In genomic region chr20:32277361-32278198, GRCh38 we compare ENCODE assay signal across 8 cellular contexts. TPM values are rescaled to one million over a fixed set of nuclear protein-coding genes. Genes with fewer than 3 reads are reported as not detected.
DNase-seq lines count a peak whose midpoint lies in the region; ATAC-seq and TF ChIP-seq lines count a peak whose summit lies in the region.

TSS of gene KIF3B (plus strand) at chr20:32277651. CDS start at chr20:32309778, 32,127 bp downstream.

- no peaks in the 10 kb centered on the region for H3F3A ChIP-seq in PC-3 (ENCODE audit: low read length, unreplicated experiment)

- H3K9ac ChIP-seq in PC-3 (ENCODE audit: low read length), result peak within 1 kb of the TSS; percentile 81

- 0 out of 2 replicates have a peak, but pooled peaks cover 5% of the 10 kb centered on the region for H3K36me3 ChIP-seq in PC-3 (ENCODE audit: low read depth, low read length)

- peaks cover 29% of the 10 kb centered on the region for H3K79me2 ChIP-seq in PC-3 (ENCODE audit: low read length)

- in situ Hi-C loops in Caki2 (cut with HindIII; ENCODE audit: low pct_unique_long_range_greater_than_20kb, low sequenced_read_pairs), result no loop called here

- CTCF ChIA-PET in PC-3 (lab: Charles Lee), result no interaction called here

- no peak within 1 kb of the TSS for H3K27ac ChIP-seq in PC-3 (ENCODE audit: low read length)
- no peak within 1 kb of the TSS for H3K27ac ChIP-seq in epithelial cell of prostate

- TF ChIP-seq CTCF in PC-3 (conservative IDR thresholded peaks at IDR 0.05; ENCODE audit: low read depth, low read length), result no peak

- H3K4me1 ChIP-seq in PC-3 (ENCODE audit: insufficient read depth, low read length) (peaks cover 9% of the 10 kb centered on the region), mononuclear cell (ENCODE audit: insufficient read depth, low read length) (peaks cover 30% of the 10 kb centered on the region)

- H3K9me3 Mint-ChIP-seq in IgD-negative memory B cell, result no peaks in the 10 kb centered on the region

- H3K9me3 ChIP-seq in PC-3 (ENCODE audit: low read length), result no peaks in the 10 kb centered on the region
- H3K9me3 ChIP-seq in mononuclear cell (ENCODE audit: low read depth, low read length), result no peaks in the 10 kb centered on the region

- peak within 1 kb of the TSS; percentile 98 for H3K4me3 ChIP-seq in PC-3 (ENCODE audit: low read length)
- H3K4me3 ChIP-seq in mononuclear cell (ENCODE audit: low read length), result peak within 1 kb of the TSS; percentile 74

- H3K9me2 ChIP-seq in PC-3 (replicated peaks; ENCODE audit: low read length), result no peaks in the 10 kb centered on the region

- POLR2A ChIA-PET in PC-3 (lab: Charles Lee; ENCODE audit: unreplicated experiment), result no interaction called here

- no peaks in the 10 kb centered on the region for H3K27me3 Mint-ChIP-seq in IgD-negative memory B cell

- peak; percentile 81 for DNase-seq in Caki2 (ENCODE audit: low read depth)
- peak; percentile 88 for DNase-seq in PC-3
- peak; percentile 76 for DNase-seq in activated T-cell treated with anti-CD3 and anti-CD28 coated beads for 4 hours
- peak; percentile 41 for DNase-seq in epithelial cell of prostate (ENCODE audit: low read depth, low spot score)
- peak; percentile 73 to 74 for DNase-seq in stimulated activated CD8-positive, alpha-beta memory T cell treated with anti-CD3 and anti-CD28 coated beads, Interleukin-2, amount 100 ng/mL, for 1 hour (ENCODE audit: low read depth in 2 of 2)

- ATAC-seq in GM21526 (IDR thresholded peaks at IDR 0.05; ENCODE audit: low FRiP score, unreplicated experiment), result peak; percentile 60
- peak; percentile 97 for ATAC-seq in PC-3

- no TSS peak for BruUV-seq in PC-3 (replicated peaks; lab: Mats Ljungman, UMichigan)

- intact Hi-C loops in PC-3 (cut with micrococcal nuclease), result no loop called here

- no peaks in the 10 kb centered on the region for H4K20me1 ChIP-seq in PC-3 (ENCODE audit: low read length)

- peak within 1 kb of the TSS; percentile 90 to 98 (median 96) for H3K4me3 Mint-ChIP-seq in IgD-negative memory B cell

- peak within 1 kb of the TSS; percentile 100 for H2AFZ ChIP-seq in PC-3 (ENCODE audit: low read length)

- H3K36me3 Mint-ChIP-seq in IgD-negative memory B cell, result peaks cover 7% of the 10 kb centered on the region

- peak within 1 kb of the TSS; percentile 91 to 95 (median 93) for H3K27ac Mint-ChIP-seq in IgD-negative memory B cell

- peak within 1 kb of the TSS; percentile 96 for H3K4me2 ChIP-seq in PC-3 (ENCODE audit: low read length)

- no peaks in the 10 kb centered on the region for H3K27me3 ChIP-seq in PC-3 (ENCODE audit: low read length)
- no peaks in the 10 kb centered on the region for H3K27me3 ChIP-seq in mononuclear cell (ENCODE audit: insufficient read depth, low read length)

- H3K4me1 Mint-ChIP-seq in IgD-negative memory B cell, result peaks cover 25 to 42% (median 37%) of the 10 kb centered on the region in 3 donors

RNA-seq across cellular contexts. Expression of gene KIF3B, which starts in this region (rescaled TPM):
- 19.3 and 19.9 TPM in 2 replicates for total RNA-seq in Caki2 (2014; rRNA removed; shearing (Covaris generic); ENCODE audit: low replicate concordance)
- polyA plus RNA-seq in IgD-negative memory B cell, result 6.9 TPM
- total RNA-seq in PC-3 (2014; rRNA removed), result 20.0 and 23.0 TPM in 2 replicates
- total RNA-seq in mononuclear cell, result 7.0 TPM
